Comparison of ENCODE assay signal across 1 cellular context in the genomic region with DNA sequence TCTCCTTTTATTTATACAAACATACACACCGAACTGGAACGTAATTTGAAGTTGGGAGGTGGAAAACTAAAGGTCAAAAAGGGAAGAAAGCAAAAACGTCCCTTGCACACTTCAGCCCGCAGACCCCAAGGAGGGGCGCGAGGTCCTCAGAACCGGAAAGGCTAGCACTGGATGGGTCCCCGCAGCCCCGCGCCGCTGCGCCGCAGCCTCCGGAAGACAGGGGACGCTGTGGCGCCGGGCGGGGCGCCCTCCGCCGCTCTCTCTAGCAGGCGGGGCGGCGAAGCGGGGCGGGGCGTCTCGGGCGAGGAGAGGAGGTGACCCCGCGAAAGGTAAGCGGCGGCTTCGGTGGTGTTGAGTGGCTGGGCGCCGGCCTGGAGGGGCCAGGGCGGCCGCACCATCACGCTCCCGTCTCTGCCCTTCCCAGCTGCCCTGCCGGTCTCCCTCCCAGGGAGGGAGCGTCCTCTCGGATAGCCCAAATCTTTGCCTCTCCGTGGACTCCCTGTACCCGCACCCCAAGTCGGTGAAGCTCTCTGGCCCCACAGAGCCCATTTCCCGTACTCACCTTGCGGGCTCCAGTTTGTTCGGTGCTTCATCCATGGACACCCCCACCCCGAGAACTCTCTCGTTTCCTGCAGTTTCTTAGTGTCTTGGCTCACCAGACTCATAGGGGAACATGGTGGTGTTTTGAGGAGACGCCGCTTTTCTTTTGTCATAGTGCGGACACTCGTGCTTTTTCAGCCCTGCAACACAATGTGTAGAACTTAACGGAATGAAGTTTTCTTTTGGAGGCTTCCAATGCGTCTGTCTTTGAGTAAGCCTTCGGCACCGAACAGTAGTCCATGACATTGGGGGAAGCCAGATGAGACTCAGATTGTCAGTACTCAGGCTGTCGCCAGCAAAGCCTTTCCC.
A peak's percentile ranks its signal among the peaks of the same experiment; 100 is the strongest.
TF ChIP-seq lines count a peak whose summit lies in the region.

A gene with protein sequence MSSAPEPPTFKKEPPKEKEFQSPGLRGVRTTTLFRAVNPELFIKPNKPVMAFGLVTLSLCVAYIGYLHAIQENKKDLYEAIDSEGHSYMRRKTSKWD (plus strand): TSS at position 285 of the 909 bp plus-strand sequence. CDS start 14,444 bp downstream, outside the sequence.

TF ChIP-seq in HEK293, 187 proteins besides CTCF, POLR2A, EP300 and RAD21 (continued from another document and continues in another):
- TF ChIP-seq, protein P1, sequence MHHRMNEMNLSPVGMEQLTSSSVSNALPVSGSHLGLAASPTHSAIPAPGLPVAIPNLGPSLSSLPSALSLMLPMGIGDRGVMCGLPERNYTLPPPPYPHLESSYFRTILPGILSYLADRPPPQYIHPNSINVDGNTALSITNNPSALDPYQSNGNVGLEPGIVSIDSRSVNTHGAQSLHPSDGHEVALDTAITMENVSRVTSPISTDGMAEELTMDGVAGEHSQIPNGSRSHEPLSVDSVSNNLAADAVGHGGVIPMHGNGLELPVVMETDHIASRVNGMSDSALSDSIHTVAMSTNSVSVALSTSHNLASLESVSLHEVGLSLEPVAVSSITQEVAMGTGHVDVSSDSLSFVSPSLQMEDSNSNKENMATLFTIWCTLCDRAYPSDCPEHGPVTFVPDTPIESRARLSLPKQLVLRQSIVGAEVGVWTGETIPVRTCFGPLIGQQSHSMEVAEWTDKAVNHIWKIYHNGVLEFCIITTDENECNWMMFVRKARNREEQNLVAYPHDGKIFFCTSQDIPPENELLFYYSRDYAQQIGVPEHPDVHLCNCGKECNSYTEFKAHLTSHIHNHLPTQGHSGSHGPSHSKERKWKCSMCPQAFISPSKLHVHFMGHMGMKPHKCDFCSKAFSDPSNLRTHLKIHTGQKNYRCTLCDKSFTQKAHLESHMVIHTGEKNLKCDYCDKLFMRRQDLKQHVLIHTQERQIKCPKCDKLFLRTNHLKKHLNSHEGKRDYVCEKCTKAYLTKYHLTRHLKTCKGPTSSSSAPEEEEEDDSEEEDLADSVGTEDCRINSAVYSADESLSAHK (tag by site-specific recombination; IDR thresholded peaks at IDR 0.05): peak; percentile 52
- TF ChIP-seq ZNF510 (tag by site-specific recombination; IDR thresholded peaks at IDR 0.05; ENCODE audit: insufficient replicate concordance): peak; percentile 12
- TF ChIP-seq, protein P2, sequence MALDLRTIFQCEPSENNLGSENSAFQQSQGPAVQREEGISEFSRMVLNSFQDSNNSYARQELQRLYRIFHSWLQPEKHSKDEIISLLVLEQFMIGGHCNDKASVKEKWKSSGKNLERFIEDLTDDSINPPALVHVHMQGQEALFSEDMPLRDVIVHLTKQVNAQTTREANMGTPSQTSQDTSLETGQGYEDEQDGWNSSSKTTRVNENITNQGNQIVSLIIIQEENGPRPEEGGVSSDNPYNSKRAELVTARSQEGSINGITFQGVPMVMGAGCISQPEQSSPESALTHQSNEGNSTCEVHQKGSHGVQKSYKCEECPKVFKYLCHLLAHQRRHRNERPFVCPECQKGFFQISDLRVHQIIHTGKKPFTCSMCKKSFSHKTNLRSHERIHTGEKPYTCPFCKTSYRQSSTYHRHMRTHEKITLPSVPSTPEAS (tag by site-specific recombination; IDR thresholded peaks at IDR 0.05): no peak
- TF ChIP-seq OSR2 (tag by site-specific recombination; IDR thresholded peaks at IDR 0.05): no peak
- TF ChIP-seq ZNF629 (tag by site-specific recombination; IDR thresholded peaks at IDR 0.05): peak; percentile 75
- TF ChIP-seq SETDB1 (IDR thresholded peaks at IDR 0.05; ENCODE audit: insufficient read length, low read length): no peak
- no peak for TF ChIP-seq ZNF132 (tag by site-specific recombination; IDR thresholded peaks at IDR 0.05; ENCODE audit: borderline replicate concordance)
- peak; percentile 89 for TF ChIP-seq ZNF391 (tag by site-specific recombination; IDR thresholded peaks at IDR 0.05; ENCODE audit: borderline replicate concordance, low read depth)
- peak; percentile 88; the same call in 1 of the 2 replicates for TF ChIP-seq ZFP37 (tag by site-specific recombination; IDR thresholded peaks at IDR 0.05)
- no peak for TF ChIP-seq ZNF654 (tag by site-specific recombination; IDR thresholded peaks at IDR 0.05; ENCODE audit: low read depth)
- TF ChIP-seq, protein P3, sequence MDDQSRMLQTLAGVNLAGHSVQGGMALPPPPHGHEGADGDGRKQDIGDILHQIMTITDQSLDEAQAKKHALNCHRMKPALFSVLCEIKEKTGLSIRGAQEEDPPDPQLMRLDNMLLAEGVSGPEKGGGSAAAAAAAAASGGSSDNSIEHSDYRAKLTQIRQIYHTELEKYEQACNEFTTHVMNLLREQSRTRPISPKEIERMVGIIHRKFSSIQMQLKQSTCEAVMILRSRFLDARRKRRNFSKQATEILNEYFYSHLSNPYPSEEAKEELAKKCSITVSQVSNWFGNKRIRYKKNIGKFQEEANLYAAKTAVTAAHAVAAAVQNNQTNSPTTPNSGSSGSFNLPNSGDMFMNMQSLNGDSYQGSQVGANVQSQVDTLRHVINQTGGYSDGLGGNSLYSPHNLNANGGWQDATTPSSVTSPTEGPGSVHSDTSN (CRISPR knock-in tag; IDR thresholded peaks at IDR 0.05): 0 out of 2 replicates have a peak, but pooled peaks have one; percentile 65
- peak; percentile 86; the same call in 1 of the 2 replicates for TF ChIP-seq ZNF785 (tag by site-specific recombination; IDR thresholded peaks at IDR 0.05)
- peak; percentile 60; the same call in 1 of the 2 replicates for TF ChIP-seq YY1 (tag by site-specific recombination; IDR thresholded peaks at IDR 0.05)
- no peak for TF ChIP-seq ZNF48 (tag by site-specific recombination; IDR thresholded peaks at IDR 0.05)
- peak; percentile 68; the same call in 1 of the 2 replicates for TF ChIP-seq ZNF350 (tag by site-specific recombination; IDR thresholded peaks at IDR 0.05)
- TF ChIP-seq, protein P4, sequence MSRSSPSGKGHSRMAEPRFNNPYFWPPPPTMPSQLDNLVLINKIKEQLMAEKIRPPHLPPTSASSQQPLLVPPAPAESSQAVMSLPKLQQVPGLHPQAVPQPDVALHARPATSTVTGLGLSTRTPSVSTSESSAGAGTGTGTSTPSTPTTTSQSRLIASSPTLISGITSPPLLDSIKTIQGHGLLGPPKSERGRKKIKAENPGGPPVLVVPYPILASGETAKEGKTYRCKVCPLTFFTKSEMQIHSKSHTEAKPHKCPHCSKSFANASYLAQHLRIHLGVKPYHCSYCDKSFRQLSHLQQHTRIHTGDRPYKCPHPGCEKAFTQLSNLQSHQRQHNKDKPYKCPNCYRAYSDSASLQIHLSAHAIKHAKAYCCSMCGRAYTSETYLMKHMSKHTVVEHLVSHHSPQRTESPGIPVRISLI (tag by site-specific recombination; IDR thresholded peaks at IDR 0.05): 0 out of 2 replicates have a peak, but pooled peaks have one; percentile 13
- TF ChIP-seq, protein P5, sequence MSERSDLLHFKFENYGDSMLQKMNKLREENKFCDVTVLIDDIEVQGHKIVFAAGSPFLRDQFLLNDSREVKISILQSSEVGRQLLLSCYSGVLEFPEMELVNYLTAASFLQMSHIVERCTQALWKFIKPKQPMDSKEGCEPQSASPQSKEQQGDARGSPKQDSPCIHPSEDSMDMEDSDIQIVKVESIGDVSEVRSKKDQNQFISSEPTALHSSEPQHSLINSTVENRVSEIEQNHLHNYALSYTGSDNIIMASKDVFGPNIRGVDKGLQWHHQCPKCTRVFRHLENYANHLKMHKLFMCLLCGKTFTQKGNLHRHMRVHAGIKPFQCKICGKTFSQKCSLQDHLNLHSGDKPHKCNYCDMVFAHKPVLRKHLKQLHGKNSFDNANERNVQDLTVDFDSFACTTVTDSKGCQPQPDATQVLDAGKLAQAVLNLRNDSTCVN (tag by site-specific recombination; optimal IDR thresholded peaks at IDR 0.05): peak; percentile 53
- TF ChIP-seq SP7 (tag by site-specific recombination; IDR thresholded peaks at IDR 0.05): peak; percentile 84; the same call in 1 of the 2 replicates
- TF ChIP-seq, protein P6, sequence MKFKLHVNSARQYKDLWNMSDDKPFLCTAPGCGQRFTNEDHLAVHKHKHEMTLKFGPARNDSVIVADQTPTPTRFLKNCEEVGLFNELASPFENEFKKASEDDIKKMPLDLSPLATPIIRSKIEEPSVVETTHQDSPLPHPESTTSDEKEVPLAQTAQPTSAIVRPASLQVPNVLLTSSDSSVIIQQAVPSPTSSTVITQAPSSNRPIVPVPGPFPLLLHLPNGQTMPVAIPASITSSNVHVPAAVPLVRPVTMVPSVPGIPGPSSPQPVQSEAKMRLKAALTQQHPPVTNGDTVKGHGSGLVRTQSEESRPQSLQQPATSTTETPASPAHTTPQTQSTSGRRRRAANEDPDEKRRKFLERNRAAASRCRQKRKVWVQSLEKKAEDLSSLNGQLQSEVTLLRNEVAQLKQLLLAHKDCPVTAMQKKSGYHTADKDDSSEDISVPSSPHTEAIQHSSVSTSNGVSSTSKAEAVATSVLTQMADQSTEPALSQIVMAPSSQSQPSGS (tag by site-specific recombination; IDR thresholded peaks at IDR 0.05; ENCODE audit: low read depth): no peak
- 0 out of 2 replicates have a peak, but pooled peaks have one; percentile 38 for TF ChIP-seq ZNF37A (tag by site-specific recombination; IDR thresholded peaks at IDR 0.05)
- TF ChIP-seq ZNF19 (tag by site-specific recombination; IDR thresholded peaks at IDR 0.05; ENCODE audit: low read depth): no peak
- no peak for TF ChIP-seq ZNF792 (tag by site-specific recombination; IDR thresholded peaks at IDR 0.05)
- TF ChIP-seq ZNF184 (tag by site-specific recombination; IDR thresholded peaks at IDR 0.05): peak; percentile 89
- TF ChIP-seq ZNF292 (tag by site-specific recombination; IDR thresholded peaks at IDR 0.05; ENCODE audit: borderline replicate concordance, low read depth): no peak
- peak; percentile 88; the same call in 1 of the 2 replicates for TF ChIP-seq GLI4 (tag by site-specific recombination; IDR thresholded peaks at IDR 0.05)
- TF ChIP-seq ZBTB17 (tag by site-specific recombination; IDR thresholded peaks at IDR 0.05): peak; percentile 77
- TF ChIP-seq ZNF585B (tag by site-specific recombination; IDR thresholded peaks at IDR 0.05): no peak
- 0 out of 2 replicates have a peak, but pooled peaks have one; percentile 47 for TF ChIP-seq YY2 (tag by site-specific recombination; IDR thresholded peaks at IDR 0.05)
- no peak for TF ChIP-seq EGR2 (tag by site-specific recombination; IDR thresholded peaks at IDR 0.05; ENCODE audit: low read depth)
- TF ChIP-seq ZNF112 (tag by site-specific recombination; IDR thresholded peaks at IDR 0.05): no peak
- TF ChIP-seq, protein P7, sequence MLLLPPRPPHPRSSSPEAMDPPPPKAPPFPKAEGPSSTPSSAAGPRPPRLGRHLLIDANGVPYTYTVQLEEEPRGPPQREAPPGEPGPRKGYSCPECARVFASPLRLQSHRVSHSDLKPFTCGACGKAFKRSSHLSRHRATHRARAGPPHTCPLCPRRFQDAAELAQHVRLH (tag by site-specific recombination; IDR thresholded peaks at IDR 0.05): peak; percentile 71; the same call in 1 of the 2 replicates
- TF ChIP-seq ZNF76 (tag by site-specific recombination; IDR thresholded peaks at IDR 0.05; ENCODE audit: borderline replicate concordance, low read depth): peak; percentile 88
- no peak for TF ChIP-seq ZNF311 (tag by site-specific recombination; IDR thresholded peaks at IDR 0.05; ENCODE audit: borderline replicate concordance)
- TF ChIP-seq ZNF24 (tag by site-specific recombination; IDR thresholded peaks at IDR 0.05): peak; percentile 93
- TF ChIP-seq, protein P8, sequence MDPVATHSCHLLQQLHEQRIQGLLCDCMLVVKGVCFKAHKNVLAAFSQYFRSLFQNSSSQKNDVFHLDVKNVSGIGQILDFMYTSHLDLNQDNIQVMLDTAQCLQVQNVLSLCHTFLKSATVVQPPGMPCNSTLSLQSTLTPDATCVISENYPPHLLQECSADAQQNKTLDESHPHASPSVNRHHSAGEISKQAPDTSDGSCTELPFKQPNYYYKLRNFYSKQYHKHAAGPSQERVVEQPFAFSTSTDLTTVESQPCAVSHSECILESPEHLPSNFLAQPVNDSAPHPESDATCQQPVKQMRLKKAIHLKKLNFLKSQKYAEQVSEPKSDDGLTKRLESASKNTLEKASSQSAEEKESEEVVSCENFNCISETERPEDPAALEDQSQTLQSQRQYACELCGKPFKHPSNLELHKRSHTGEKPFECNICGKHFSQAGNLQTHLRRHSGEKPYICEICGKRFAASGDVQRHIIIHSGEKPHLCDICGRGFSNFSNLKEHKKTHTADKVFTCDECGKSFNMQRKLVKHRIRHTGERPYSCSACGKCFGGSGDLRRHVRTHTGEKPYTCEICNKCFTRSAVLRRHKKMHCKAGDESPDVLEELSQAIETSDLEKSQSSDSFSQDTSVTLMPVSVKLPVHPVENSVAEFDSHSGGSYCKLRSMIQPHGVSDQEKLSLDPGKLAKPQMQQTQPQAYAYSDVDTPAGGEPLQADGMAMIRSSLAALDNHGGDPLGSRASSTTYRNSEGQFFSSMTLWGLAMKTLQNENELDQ (tag by site-specific recombination; IDR thresholded peaks at IDR 0.05; ENCODE audit: low read depth): no peak
- TF ChIP-seq ZNF10 (tag by site-specific recombination; IDR thresholded peaks at IDR 0.05): peak; percentile 72
- peak; percentile 63; the same call in 1 of the 2 replicates for TF ChIP-seq ZNF121 (tag by site-specific recombination; IDR thresholded peaks at IDR 0.05)
- TF ChIP-seq SCRT1 (tag by site-specific recombination; IDR thresholded peaks at IDR 0.05; ENCODE audit: borderline replicate concordance): no peak
- TF ChIP-seq ZNF214 (tag by site-specific recombination; IDR thresholded peaks at IDR 0.05; ENCODE audit: borderline replicate concordance): no peak
- no peak for TF ChIP-seq PRDM1 (tag by site-specific recombination; IDR thresholded peaks at IDR 0.05)
- TF ChIP-seq, protein P9, sequence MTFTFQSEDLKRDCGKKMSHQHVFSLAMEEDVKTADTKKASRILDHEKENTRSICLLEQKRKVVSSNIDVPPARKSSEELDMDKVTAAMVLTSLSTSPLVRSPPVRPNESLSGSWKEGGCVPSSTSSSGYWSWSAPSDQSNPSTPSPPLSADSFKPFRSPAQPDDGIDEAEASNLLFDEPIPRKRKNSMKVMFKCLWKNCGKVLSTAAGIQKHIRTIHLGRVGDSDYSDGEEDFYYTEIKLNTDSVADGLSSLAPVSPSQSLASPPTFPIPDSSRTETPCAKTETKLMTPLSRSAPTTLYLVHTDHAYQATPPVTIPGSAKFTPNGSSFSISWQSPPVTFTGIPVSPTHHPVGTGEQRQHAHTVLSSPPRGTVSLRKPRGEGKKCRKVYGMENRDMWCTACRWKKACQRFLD (tag by site-specific recombination; IDR thresholded peaks at IDR 0.05): no peak
- peak; percentile 86 for TF ChIP-seq SP2 (tag by site-specific recombination; IDR thresholded peaks at IDR 0.05)
- TF ChIP-seq GFI1B (tag by site-specific recombination; IDR thresholded peaks at IDR 0.05): no peak
